In the genomic region with DNA sequence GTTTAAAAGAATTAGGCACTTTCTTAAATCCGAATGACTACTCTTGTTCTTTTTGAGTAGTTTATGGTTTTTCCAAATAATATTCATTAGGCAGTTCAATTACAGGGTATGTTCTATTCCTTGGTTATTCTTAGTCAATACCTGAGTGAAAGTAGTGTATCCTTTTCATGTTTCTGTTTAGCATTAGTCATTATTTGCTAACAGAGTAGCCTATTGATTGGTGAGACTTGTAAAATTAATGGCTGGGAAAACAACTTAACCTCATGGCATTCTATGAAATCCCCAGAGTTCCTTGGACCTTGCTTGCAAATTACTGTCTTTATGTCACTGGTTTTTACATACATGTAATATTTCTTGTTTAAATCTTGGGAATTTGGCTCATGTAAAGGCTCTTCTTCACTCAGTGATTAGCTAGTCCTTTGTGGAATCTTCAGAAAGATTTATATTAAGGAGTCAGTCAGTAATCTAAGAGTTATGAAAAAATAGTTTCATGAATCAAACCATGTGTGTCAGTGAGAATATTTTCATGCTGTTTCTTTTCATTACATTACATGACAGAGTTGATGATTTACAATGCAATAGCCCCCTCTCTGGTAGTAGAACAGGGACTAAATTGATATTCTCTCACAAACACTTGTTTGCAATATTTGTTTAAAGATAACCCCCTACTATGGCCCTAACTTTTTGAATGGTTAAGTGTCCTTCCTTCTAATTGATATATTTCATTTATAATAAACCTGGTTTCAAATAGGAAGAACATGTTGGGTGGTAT, we compare ENCODE assay signal across 2 cellular contexts.
TF ChIP-seq lines count a peak whose summit lies in the region.

No MANE protein-coding gene starts in this region.

TF ChIP-seq in SK-N-SH, 30 proteins besides CTCF, POLR2A, EP300 and RAD21 (continued from another document):
- TF ChIP-seq FOXJ3 (CRISPR knock-in tag; IDR thresholded peaks at IDR 0.05) (no peak), JUND (IDR thresholded peaks at IDR 0.05) (no peak), RXRA (IDR thresholded peaks at IDR 0.05; ENCODE audit: borderline replicate concordance, low read depth) (no peak), RFX5 (IDR thresholded peaks at IDR 0.05; ENCODE audit: low read length) (no peak), RCOR1 (IDR thresholded peaks at IDR 0.05; ENCODE audit: low read length) (no peak)
TF ChIP-seq in SK-N-SH: peak in this region for 0.

TF ChIP-seq in SK-N-SH treated with all-trans-retinoic acid at 6 μM for 48 hours, 23 proteins besides CTCF, POLR2A, EP300 and RAD21 (continued from another document):
- TF ChIP-seq GLIS3 (CRISPR knock-in tag; IDR thresholded peaks at IDR 0.05) = no peak
- TF ChIP-seq ARNTL (CRISPR knock-in tag; IDR thresholded peaks at IDR 0.05; ENCODE audit: borderline replicate concordance, low read depth) = no peak
- no peak for TF ChIP-seq TOX (CRISPR knock-in tag; IDR thresholded peaks at IDR 0.05; ENCODE audit: borderline replicate concordance)
- no peak for TF ChIP-seq TCF4 (CRISPR knock-in tag; IDR thresholded peaks at IDR 0.05; ENCODE audit: borderline replicate concordance)
- TF ChIP-seq RARB (CRISPR knock-in tag; IDR thresholded peaks at IDR 0.05) = no peak
- TF ChIP-seq TSHZ2 (CRISPR knock-in tag; IDR thresholded peaks at IDR 0.05) = no peak
- TF ChIP-seq ZFP3 (CRISPR knock-in tag; IDR thresholded peaks at IDR 0.05) = no peak
- TF ChIP-seq OSR1 (CRISPR knock-in tag; IDR thresholded peaks at IDR 0.05) = no peak
